10 cellular contexts compared by ENCODE assay signal in genomic region chr22:46077669-46078099, GRCh38.
A peak's percentile ranks its signal among the peaks of the same experiment; 100 is the strongest.
DNase-seq lines count a peak whose midpoint lies in the region; ATAC-seq and TF ChIP-seq lines count a peak whose summit lies in the region.
"Had no signal": no experiment of that assay in that cellular context is flagged by ENCODE, and none has a peak within 500 bp of the region (broad histone marks: within the 10 kb centered on the region; RNA-seq: fewer than 3 reads in every experiment).

No MANE protein-coding gene starts in this region.

- H3K4me1 Mint-ChIP-seq in activated T-cell treated with anti-CD3 and anti-CD28 coated beads, Interleukin-2, amount 50 U/mL, for 4 hours (ENCODE audit: low read depth), result peaks cover 43% of the 10 kb centered on the region

- H3K27me3 Mint-ChIP-seq in activated T-cell treated with anti-CD3 and anti-CD28 coated beads, Interleukin-2, amount 50 U/mL, for 4 hours (ENCODE audit: low read depth), result no peaks in the 10 kb centered on the region
- H3K27me3 Mint-ChIP-seq: activated B cell treated with CpG ODN at 0.5 μM for 24 hours had no signal

- H4K20me1 ChIP-seq in smooth muscle cell (ENCODE audit: low read depth), result peaks cover 57% of the 10 kb centered on the region

- peaks cover 44% of the 10 kb centered on the region for H3K36me3 ChIP-seq in BJ (ENCODE audit: control insufficient read depth, insufficient read depth, low read length)
- H3K36me3 ChIP-seq in RWPE2 (ENCODE audit: low read depth), result peaks cover 91% of the 10 kb centered on the region
- H3K36me3 ChIP-seq in smooth muscle cell (ENCODE audit: low read depth), result no peaks in the 10 kb centered on the region

- ATAC-seq in RWPE2 (ENCODE audit: low read depth), result no peak
- ATAC-seq in activated T-cell treated with anti-CD3 and anti-CD28 coated beads, Interleukin-2, amount 50 U/mL, for 4 hours, result no peak
- ATAC-seq: left colon had no signal

- H3K27ac ChIP-seq in RWPE2 (ENCODE audit: poor library complexity, severe bottlenecking), result peak overlapping the region; percentile 99
- no peak overlapping the region for H3K27ac ChIP-seq in smooth muscle cell (ENCODE audit: low read depth)

- peaks cover 3% of the 10 kb centered on the region for H3K79me2 ChIP-seq in smooth muscle cell (ENCODE audit: low read depth)

- WGBS in smooth muscle cell (ENCODE audit: low lambda C conversion rate), result 86% methylated on average over 12 of the region's 12 CpGs

- no peak overlapping the region for H2AFZ ChIP-seq in smooth muscle cell (ENCODE audit: low read depth)

- no peaks in the 10 kb centered on the region for H3K4me1 ChIP-seq in RWPE2 (ENCODE audit: insufficient read depth, poor library complexity, severe bottlenecking)
- no peaks in the 10 kb centered on the region for H3K4me1 ChIP-seq in smooth muscle cell (ENCODE audit: low read depth)

- no peaks in the 10 kb centered on the region for H3K36me3 Mint-ChIP-seq in activated T-cell treated with anti-CD3 and anti-CD28 coated beads, Interleukin-2, amount 50 U/mL, for 4 hours (ENCODE audit: insufficient read depth)

- intact Hi-C loops in posterior vena cava (cut with DNase I), result no loop called here

- CTCF ChIA-PET in BJ (lab: Yijun Ruan, JAX), result interaction anchor here (0.6 to 7.3 kb wide), 5 partner anchors 15 to 395 kb away, joined by 3 to 77 read pairs (median 3); no protein-coding TSS in a partner anchor

- H3K9me3 ChIP-seq in RWPE2 (ENCODE audit: severe bottlenecking), result no peaks in the 10 kb centered on the region
- H3K9me3 ChIP-seq in smooth muscle cell (replicated peaks; ENCODE audit: low read depth), result no peaks in the 10 kb centered on the region

- H3K4me3 ChIP-seq in BJ (ENCODE audit: low read depth, low read length) (peak overlapping the region; percentile 98), RWPE2 (ENCODE audit: severe bottlenecking) (peak overlapping the region; percentile 64), fibroblast of the aortic adventitia (ENCODE audit: low read depth, low read length) (peak overlapping the region; percentile 98), smooth muscle cell (no peak overlapping the region)

- H3K4me2 ChIP-seq in smooth muscle cell, result no peak overlapping the region

- POLR2A ChIA-PET in BJ (lab: Charles Lee), result no interaction called here

- no peaks in the 10 kb centered on the region for H3F3A ChIP-seq in smooth muscle cell (ENCODE audit: low read depth)

- H3K27me3 ChIP-seq in BJ (ENCODE audit: control insufficient read depth, insufficient read depth, low read length) (no peaks in the 10 kb centered on the region), RWPE2 (ENCODE audit: insufficient read depth, poor library complexity, severe bottlenecking) (no peaks in the 10 kb centered on the region), smooth muscle cell (ENCODE audit: low read depth) (peaks cover 6% of the 10 kb centered on the region)

- TF ChIP-seq CTCF in BJ (IDR thresholded peaks at IDR 0.05; ENCODE audit: insufficient read depth, low read depth, low read length) (no peak), RWPE2 (IDR thresholded peaks at IDR 0.05; ENCODE audit: poor library complexity, severe bottlenecking) (no peak), fibroblast of the aortic adventitia (IDR thresholded peaks at IDR 0.05; ENCODE audit: insufficient read depth, low read length) (no peak), smooth muscle cell (IDR thresholded peaks at IDR 0.05; ENCODE audit: borderline replicate concordance, insufficient read depth, poor library complexity, severe bottlenecking) (no peak)

- H3K9ac ChIP-seq in smooth muscle cell (ENCODE audit: low read depth), result no peak overlapping the region

- H3K9me3 Mint-ChIP-seq in activated T-cell treated with anti-CD3 and anti-CD28 coated beads, Interleukin-2, amount 50 U/mL, for 4 hours, result no peaks in the 10 kb centered on the region
- H3K9me3 Mint-ChIP-seq: activated B cell treated with CpG ODN at 0.5 μM for 24 hours had no signal

- no peak overlapping the region for H3K4me3 Mint-ChIP-seq in activated T-cell treated with anti-CD3 and anti-CD28 coated beads, Interleukin-2, amount 50 U/mL, for 4 hours
- H3K4me3 Mint-ChIP-seq: activated B cell treated with CpG ODN at 0.5 μM for 24 hours had no signal

- DNase-seq in BJ (ENCODE audit: low read depth) (no peak), RWPE2 (ENCODE audit: low spot score) (no peak), fibroblast of the aortic adventitia (ENCODE audit: low read depth) (peak; percentile 56), posterior vena cava (ENCODE audit: low spot score) (peak; percentile 76), NCI-H526 treated with DMSO at 0.1 percent for 48 hours (lab: John Stamatoyannopoulos, UW) (no peak), smooth muscle cell (lab: John Stamatoyannopoulos, UW; ENCODE audit: unreplicated experiment) (no peak)
- DNase-seq in activated T-cell treated with anti-CD3 and anti-CD28 coated beads, Interleukin-2, amount 50 U/mL, for 4 hours, result no peak
- no peak for DNase-seq in stimulated activated CD4-positive, alpha-beta T cell treated with anti-CD3 and anti-CD28 coated beads, Interleukin-12 subunit alpha, Interleukin-12 subunit beta, amount 100 ng/mL, for 4 hours
- DNase-seq: activated B cell treated with CpG ODN at 0.5 μM for 24 hours had no signal

Comparison
In these comparisons a context has a peak if more than half of its experiments do, and no peak if none do; other contexts are left out.
1. DNase-seq: peak in fibroblast of the aortic adventitia (single experiment) and posterior vena cava (single experiment); none in BJ (single experiment), RWPE2 (single experiment), NCI-H526 treated with DMSO at 0.1 percent for 48 hours (single experiment), activated T-cell treated with anti-CD3 and anti-CD28 coated beads, Interleukin-2, amount 50 U/mL, for 4 hours (single experiment), smooth muscle cell (single experiment) and stimulated activated CD4-positive, alpha-beta T cell treated with anti-CD3 and anti-CD28 coated beads, Interleukin-12 subunit alpha, Interleukin-12 subunit beta, amount 100 ng/mL, for 4 hours (single experiment).